ENCODE assay signal across 8 cellular contexts in genomic region chr9:2017209-2017458, GRCh38. TPM values are rescaled to one million over a fixed set of nuclear protein-coding genes. Genes with fewer than 3 reads are reported as not detected.
DNase-seq lines count a peak whose midpoint lies in the region; ATAC-seq and TF ChIP-seq lines count a peak whose summit lies in the region.

No MANE protein-coding gene starts in this region.

- H3K36me3 Mint-ChIP-seq in activated T-cell treated with anti-CD3 and anti-CD28 coated beads, Interleukin-2, amount 50 U/mL, for 24 hours (ENCODE audit: low read depth) = peaks cover 22% of the 10 kb centered on the region

- H3K4me3 Mint-ChIP-seq in activated T-cell treated with anti-CD3 and anti-CD28 coated beads, Interleukin-2, amount 50 U/mL, for 24 hours = peak overlapping the region; percentile 95

- H3K36me3 ChIP-seq in breast epithelium = no peaks in the 10 kb centered on the region
- H3K36me3 ChIP-seq in lower lobe of right lung = no peaks in the 10 kb centered on the region
- H3K36me3 ChIP-seq in urinary bladder (ENCODE audit: insufficient read depth) = no peaks in the 10 kb centered on the region

- TF ChIP-seq POLR2A in breast epithelium (IDR thresholded peaks at IDR 0.05) = peak; percentile 31

- H3K4me1 Mint-ChIP-seq in activated T-cell treated with anti-CD3 and anti-CD28 coated beads, Interleukin-2, amount 50 U/mL, for 24 hours (ENCODE audit: low read depth) = peaks cover 63% of the 10 kb centered on the region

- no peaks in the 10 kb centered on the region for H3K27me3 ChIP-seq in breast epithelium
- no peaks in the 10 kb centered on the region for H3K27me3 ChIP-seq in lower lobe of right lung (ENCODE audit: low read depth)

- peak overlapping the region; percentile 76 to 93 (median 86) for H3K4me3 ChIP-seq in breast epithelium
- H3K4me3 ChIP-seq in lower lobe of right lung = peak overlapping the region; percentile 93
- peak overlapping the region; percentile 88 for H3K4me3 ChIP-seq in urinary bladder (ENCODE audit: low read depth, low read length)

- H3K4me1 ChIP-seq in breast epithelium = peaks cover 0 to 5% of the 10 kb centered on the region in 2 donors
- peaks cover 49% of the 10 kb centered on the region for H3K4me1 ChIP-seq in lower lobe of right lung
- no peaks in the 10 kb centered on the region for H3K4me1 ChIP-seq in urinary bladder (ENCODE audit: insufficient read depth)

- H3K9me3 Mint-ChIP-seq in activated T-cell treated with anti-CD3 and anti-CD28 coated beads, Interleukin-2, amount 50 U/mL, for 24 hours = no peaks in the 10 kb centered on the region

- TF ChIP-seq CTCF in breast epithelium (IDR thresholded peaks at IDR 0.05) (no peak), lower lobe of right lung (IDR thresholded peaks at IDR 0.05) (no peak)

- intact Hi-C loops in breast epithelium (cut with DNase I; ENCODE audit: low total_unique reads) (no loop called here), lower lobe of right lung (cut with DNase I) (no loop called here)

- DNase-seq in activated T-cell treated with anti-CD3 and anti-CD28 coated beads, Interleukin-2, amount 50 U/mL, for 24 hours = no peak
- DNase-seq in activated T-cell treated with anti-CD3 and anti-CD28 coated beads for 4 hours = no peak
- no peak for DNase-seq in breast epithelium (ENCODE audit: low spot score in 2 of 2)
- DNase-seq in lower lobe of right lung = no peak
- DNase-seq in DMS79 treated with DMSO at 0.1 percent for 48 hours (lab: John Stamatoyannopoulos, UW) = no peak
- no peak for DNase-seq in OCI-M1 (lab: John Stamatoyannopoulos, UW)
- no peak for DNase-seq in kidney tubule cell (ENCODE audit: low spot score)

- peak overlapping the region; percentile 98 for H3K27ac Mint-ChIP-seq in activated T-cell treated with anti-CD3 and anti-CD28 coated beads, Interleukin-2, amount 50 U/mL, for 24 hours

- WGBS in urinary bladder = under 1% methylated on average over 21 of the region's 21 CpGs

- ATAC-seq in lower lobe of right lung = peak in 1 of 2 donors; percentile 1

- H3K27me3 Mint-ChIP-seq in activated T-cell treated with anti-CD3 and anti-CD28 coated beads, Interleukin-2, amount 50 U/mL, for 24 hours = no peaks in the 10 kb centered on the region

- H3K9me3 ChIP-seq in breast epithelium (no peaks in the 10 kb centered on the region), lower lobe of right lung (no peaks in the 10 kb centered on the region)

- peak overlapping the region; percentile 99 to 100 for H3K27ac ChIP-seq in breast epithelium
- peak overlapping the region; percentile 98 for H3K27ac ChIP-seq in lower lobe of right lung
- peak overlapping the region; percentile 96 for H3K27ac ChIP-seq in urinary bladder (ENCODE audit: low read depth)

RNA-seq across cellular contexts. Expression of gene SMARCA2, which starts 2.0 kb away (rescaled TPM):
- 100 to 1,000 TPM; 140 to 191 (median 142) TPM for total RNA-seq in breast epithelium
- total RNA-seq in lower lobe of right lung = 147 TPM
- total RNA-seq in urinary bladder = 183 TPM
- polyA plus RNA-seq in urinary bladder = 73.2 TPM
